In genomic region chr19:21833733-21834132, GRCh38 we compare ENCODE assay signal across 1 cellular context.
TF ChIP-seq lines count a peak whose summit lies in the region.

No MANE protein-coding gene starts in this region.

TF ChIP-seq in H1, 55 proteins besides CTCF, POLR2A, EP300 and RAD21:
- TF ChIP-seq MAFK (IDR thresholded peaks at IDR 0.05; ENCODE audit: low read depth, low read length), result peak; percentile 46; the same call in 1 of the 2 replicates
- TF ChIP-seq TEAD4 (IDR thresholded peaks at IDR 0.05; ENCODE audit: low read depth, low read length), result no peak
- no peak for TF ChIP-seq RXRA (IDR thresholded peaks at IDR 0.05; ENCODE audit: insufficient read depth, low read depth, low read length)
- TF ChIP-seq NRF1 (IDR thresholded peaks at IDR 0.05; ENCODE audit: low read depth, low read length), result no peak
